ENCODE assay signal across 11 cellular contexts in the genomic region with DNA sequence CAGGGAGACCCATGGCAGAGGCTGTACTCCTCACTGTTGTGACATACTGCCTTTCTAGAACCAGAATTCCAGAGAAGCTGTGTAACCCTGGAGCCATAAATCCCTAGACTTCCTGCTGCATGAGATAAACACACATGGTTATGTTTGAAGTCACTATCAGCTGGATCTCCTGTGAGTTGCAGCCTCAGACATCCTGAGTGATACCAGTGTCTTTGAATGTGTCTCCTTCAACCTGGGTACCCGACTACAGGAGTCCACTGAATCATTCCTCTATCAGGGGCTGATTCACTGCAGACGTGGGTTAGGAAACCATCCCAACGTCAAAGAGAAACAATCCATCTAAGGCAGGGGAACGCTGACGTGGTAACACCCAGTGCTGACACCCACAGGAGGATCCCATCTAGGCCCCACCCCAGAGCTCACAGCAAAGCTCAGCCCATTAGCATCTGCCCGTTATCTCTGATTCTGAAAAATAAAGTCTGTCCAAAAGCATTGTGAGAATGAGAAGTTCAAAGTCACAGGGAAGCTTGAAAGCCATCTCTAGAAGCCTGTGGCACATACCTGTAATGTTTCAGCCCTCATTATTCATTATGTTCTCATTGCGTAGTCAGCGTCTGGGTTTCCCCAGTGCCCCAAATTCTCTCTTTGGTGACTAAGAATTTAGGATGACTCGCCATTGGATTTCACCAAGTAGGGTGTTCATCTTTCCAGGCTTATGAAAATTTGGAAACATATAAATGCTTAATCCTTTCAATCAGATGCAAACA. TPM values are rescaled to one million over a fixed set of nuclear protein-coding genes. Genes with fewer than 3 reads are reported as not detected.
A peak's percentile ranks its signal among the peaks of the same experiment; 100 is the strongest.
DNase-seq lines count a peak whose midpoint lies in the region; ATAC-seq and TF ChIP-seq lines count a peak whose summit lies in the region.
"Had no signal": no experiment of that assay in that cellular context is flagged by ENCODE, and none has a peak within 500 bp of the region (broad histone marks: within the 10 kb centered on the region; RNA-seq: fewer than 3 reads in every experiment).

No MANE protein-coding gene starts in this region.

- H3K27me3 ChIP-seq in MG63, result no peaks in the 10 kb centered on the region
- H3K27me3 ChIP-seq in WERI-Rb-1 (ENCODE audit: insufficient read depth, low read depth, severe bottlenecking), result no peaks in the 10 kb centered on the region

- ATAC-seq in mucosa of descending colon (peak; percentile 67), GM18909 (IDR thresholded peaks at IDR 0.05; ENCODE audit: poor library complexity, unreplicated experiment) (no peak), HG03342 (IDR thresholded peaks at IDR 0.05; ENCODE audit: unreplicated experiment) (no peak)

- no peaks in the 10 kb centered on the region for H3K9me3 Mint-ChIP-seq in chondrocyte (ENCODE audit: low read depth)

- no peaks in the 10 kb centered on the region for H3K4me1 ChIP-seq in mucosa of descending colon (ENCODE audit: low read depth)

- H3K27ac Mint-ChIP-seq in chondrocyte (ENCODE audit: unreplicated experiment), result peak overlapping the region; percentile 27

- no peak overlapping the region for H3K27ac ChIP-seq in WERI-Rb-1

- H3K27me3 Mint-ChIP-seq in chondrocyte (ENCODE audit: low read depth), result no peaks in the 10 kb centered on the region

- H3K9me3 ChIP-seq in MG63 (no peaks in the 10 kb centered on the region), mucosa of descending colon (no peaks in the 10 kb centered on the region), WERI-Rb-1 (ENCODE audit: severe bottlenecking) (no peaks in the 10 kb centered on the region)

- no peak overlapping the region for H3K4me3 Mint-ChIP-seq in chondrocyte (ENCODE audit: unreplicated experiment)

- DNase-seq in EH (ENCODE audit: low read depth) (peak; percentile 98), MG63 (peak; percentile 79), chondrocyte (ENCODE audit: low spot score) (no peak), mucosa of descending colon (no peak), NCI-H2171 (lab: John Stamatoyannopoulos, UW) (no peak), WERI-Rb-1 (no peak)
- DNase-seq: anterior cingulate cortex, hippocampal formation, NCI-H1930 had no signal

- H3K4me3 ChIP-seq in MG63, result no peak overlapping the region
- no peak overlapping the region for H3K4me3 ChIP-seq in mucosa of descending colon
- H3K4me3 ChIP-seq in WERI-Rb-1 (ENCODE audit: low read depth, low read length), result no peak overlapping the region

- TF ChIP-seq CTCF in chondrocyte (IDR thresholded peaks at IDR 0.05) (no peak), mucosa of descending colon (IDR thresholded peaks at IDR 0.05) (no peak), WERI-Rb-1 (IDR thresholded peaks at IDR 0.05; ENCODE audit: low read depth, low read length) (no peak)

- intact Hi-C loops in mucosa of descending colon (cut with DNase I, micrococcal nuclease), result loop anchor here in 1 of 2 donors (10.0 kb wide), 1 partner anchor 246 kb away; the partner anchor contains the start of gene MYO10

- no peaks in the 10 kb centered on the region for H3K36me3 Mint-ChIP-seq in chondrocyte (ENCODE audit: low read depth)

- H3K36me3 ChIP-seq in MG63 (no peaks in the 10 kb centered on the region), mucosa of descending colon (ENCODE audit: low read depth) (no peaks in the 10 kb centered on the region), WERI-Rb-1 (no peaks in the 10 kb centered on the region)

- peaks cover 20% of the 10 kb centered on the region for H3K4me1 Mint-ChIP-seq in chondrocyte (ENCODE audit: low read depth)

RNA-seq across cellular contexts. Expression of gene BASP1, which starts 36.3 kb away (rescaled TPM):
- 543 and 644 TPM in 2 replicates for total RNA-seq in MG63 (2014; rRNA removed; shearing (Covaris generic); ENCODE audit: low replicate concordance)
- total RNA-seq in chondrocyte (181 to 189 TPM (median 182 TPM) in 3 replicates), mucosa of descending colon (10 to 100 TPM in 1 of 3 donors, 1 to 10 TPM in 2; 3.6 to 10.6 (median 8.6) TPM)

Comparison
In these comparisons a context has a peak if more than half of its experiments do, and no peak if none do; other contexts are left out.
1. DNase-seq: peak in EH (single experiment) and MG63 (single experiment); none in chondrocyte (single experiment), mucosa of descending colon (0 of 3), NCI-H2171 (single experiment) and WERI-Rb-1 (single experiment).
2. RNA of gene BASP1, which starts 36.3 kb away (total RNA-seq): 543 to 644 TPM in MG63 and 181 to 189 TPM in chondrocyte; 3.6 to 10.6 TPM in mucosa of descending colon; every median in the first group is over 10 times any median in the second.